In the genomic region with DNA sequence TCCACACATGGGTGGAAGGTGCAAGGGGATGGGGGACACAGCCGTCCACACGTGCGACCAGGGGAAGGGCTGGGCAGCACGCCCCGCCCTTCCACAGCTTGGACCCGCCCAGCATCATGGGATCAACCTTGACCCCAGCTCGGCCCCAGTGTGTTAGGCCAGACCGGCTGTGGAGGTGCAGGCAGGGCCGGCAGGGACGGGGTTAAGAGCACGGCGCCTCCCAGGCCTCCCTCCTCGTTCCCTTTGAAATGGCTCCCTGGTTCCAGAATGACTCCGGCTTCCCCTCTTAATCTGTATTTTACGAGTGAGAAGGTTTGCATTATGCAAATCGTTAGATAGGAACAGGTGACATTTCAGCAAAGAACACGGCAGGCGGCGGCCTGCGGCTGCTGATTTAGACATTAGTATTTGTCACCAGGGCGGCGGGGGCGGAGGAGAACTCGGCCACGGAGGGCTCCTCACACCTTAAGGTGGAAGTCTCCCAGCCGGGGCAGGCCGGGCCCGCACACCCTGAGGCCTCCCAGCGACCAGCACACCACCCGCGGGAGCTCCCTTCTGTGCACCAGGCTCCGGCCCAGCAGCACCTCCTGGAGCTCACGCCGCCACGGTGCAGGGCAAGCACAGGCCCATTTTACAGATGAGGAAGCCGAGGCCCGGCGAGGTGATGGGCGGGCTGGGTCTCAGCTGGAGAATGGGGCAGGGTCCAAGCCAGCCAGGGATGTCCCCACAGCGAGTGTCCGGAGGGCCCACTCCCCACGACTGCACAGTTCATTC, we compare ENCODE assay signal across 13 cellular contexts.
DNase-seq lines count a peak whose midpoint lies in the region; ATAC-seq lines count a peak whose summit lies in the region.
"Had no signal": no experiment of that assay in that cellular context is flagged by ENCODE, and none has a peak within 500 bp of the region (broad histone marks: within the 10 kb centered on the region; RNA-seq: fewer than 3 reads in every experiment).

No MANE protein-coding gene starts in this region.

- peak; percentile 16 for ATAC-seq in activated naive CD8-positive, alpha-beta T cell treated with anti-CD3 and anti-CD28 coated beads, Interleukin-2, amount 50 U/mL, for 24 hours
- peak; percentile 5 for ATAC-seq in stimulated activated naive CD8-positive, alpha-beta T cell treated with anti-CD3 and anti-CD28 coated beads, Interleukin-15, Interleukin-2, amounts not matched to agents 100 U/mL and 50 U/mL, for 24 hours

- H3K4me1 Mint-ChIP-seq in activated naive CD8-positive, alpha-beta T cell treated with anti-CD3 and anti-CD28 coated beads, Interleukin-2, amount 50 U/mL, for 24 hours, result no peaks in the 10 kb centered on the region
- peaks cover 3% of the 10 kb centered on the region for H3K4me1 Mint-ChIP-seq in activated naive CD8-positive, alpha-beta T cell treated with anti-CD3 and anti-CD28 coated beads for 36 hours

- peaks cover 2% of the 10 kb centered on the region for H3K27me3 Mint-ChIP-seq in activated naive CD8-positive, alpha-beta T cell treated with anti-CD3 and anti-CD28 coated beads, Interleukin-2, amount 50 U/mL, for 24 hours
- H3K27me3 Mint-ChIP-seq in activated naive CD8-positive, alpha-beta T cell treated with anti-CD3 and anti-CD28 coated beads for 36 hours, result peaks cover 7% of the 10 kb centered on the region

- no peak overlapping the region for H3K27ac Mint-ChIP-seq in activated naive CD8-positive, alpha-beta T cell treated with anti-CD3 and anti-CD28 coated beads, Interleukin-2, amount 50 U/mL, for 24 hours
- no peak overlapping the region for H3K27ac Mint-ChIP-seq in activated naive CD8-positive, alpha-beta T cell treated with anti-CD3 and anti-CD28 coated beads for 36 hours
- H3K27ac Mint-ChIP-seq: activated naive CD4-positive, alpha-beta T cell treated with anti-CD3 and anti-CD28 coated beads for 36 hours; dendritic cell treated with granulocyte-macrophage colony-stimulating factor and Interleukin-4, amounts not matched to agents 40 ng/mL and 50 ng/mL, for 4 days had no signal

- no peaks in the 10 kb centered on the region for H3K36me3 Mint-ChIP-seq in activated naive CD8-positive, alpha-beta T cell treated with anti-CD3 and anti-CD28 coated beads, Interleukin-2, amount 50 U/mL, for 24 hours (ENCODE audit: low read depth)
- no peaks in the 10 kb centered on the region for H3K36me3 Mint-ChIP-seq in activated naive CD8-positive, alpha-beta T cell treated with anti-CD3 and anti-CD28 coated beads for 36 hours

- peak; percentile 20 for DNase-seq in activated naive CD8-positive, alpha-beta T cell treated with anti-CD3 and anti-CD28 coated beads, Interleukin-2, amount 50 U/mL, for 24 hours
- DNase-seq in activated naive CD8-positive, alpha-beta T cell treated with anti-CD3 and anti-CD28 coated beads for 36 hours, result no peak
- peak; percentile 97 for DNase-seq in NCI-H526 treated with DMSO at 0.1 percent for 48 hours (lab: John Stamatoyannopoulos, UW)
- DNase-seq in left kidney (ENCODE audit: low read depth, low spot score), result peak; percentile 50
- DNase-seq in stimulated activated naive CD8-positive, alpha-beta T cell treated with anti-CD3 and anti-CD28 coated beads, Interleukin-15, Interleukin-2, amounts not matched to agents 100 U/mL and 50 U/mL, for 24 hours, result peak; percentile 20
- DNase-seq in NCI-H128 (lab: John Stamatoyannopoulos, UW; ENCODE audit: unreplicated experiment), result no peak
- no peak for DNase-seq in HCEC 1CT
- no peak for DNase-seq in effector CD8-positive, alpha-beta T cell (lab: John Stamatoyannopoulos, UW)
- DNase-seq: activated CD8-positive, alpha-beta memory T cell treated with anti-CD3 and anti-CD28 coated beads, Interleukin-2, amount 50 U/mL, for 48 hours; activated naive CD4-positive, alpha-beta T cell treated with anti-CD3 and anti-CD28 coated beads for 36 hours; body of pancreas; NCI-H2081 treated with DMSO at 0.1 percent for 48 hours had no signal

- H3K4me3 Mint-ChIP-seq in activated naive CD8-positive, alpha-beta T cell treated with anti-CD3 and anti-CD28 coated beads, Interleukin-2, amount 50 U/mL, for 24 hours, result no peak overlapping the region
- no peak overlapping the region for H3K4me3 Mint-ChIP-seq in activated naive CD8-positive, alpha-beta T cell treated with anti-CD3 and anti-CD28 coated beads for 36 hours
- H3K4me3 Mint-ChIP-seq: activated naive CD4-positive, alpha-beta T cell treated with anti-CD3 and anti-CD28 coated beads for 36 hours; dendritic cell treated with granulocyte-macrophage colony-stimulating factor and Interleukin-4, amounts not matched to agents 40 ng/mL and 50 ng/mL, for 4 days had no signal

- H3K9me3 Mint-ChIP-seq in activated naive CD8-positive, alpha-beta T cell treated with anti-CD3 and anti-CD28 coated beads, Interleukin-2, amount 50 U/mL, for 24 hours, result no peaks in the 10 kb centered on the region
- H3K9me3 Mint-ChIP-seq in activated naive CD8-positive, alpha-beta T cell treated with anti-CD3 and anti-CD28 coated beads for 36 hours, result no peaks in the 10 kb centered on the region
- H3K9me3 Mint-ChIP-seq: activated naive CD4-positive, alpha-beta T cell treated with anti-CD3 and anti-CD28 coated beads for 36 hours; dendritic cell treated with granulocyte-macrophage colony-stimulating factor and Interleukin-4, amounts not matched to agents 40 ng/mL and 50 ng/mL, for 4 days had no signal

Comparison
In these comparisons a context has a peak if more than half of its experiments do, and no peak if none do; other contexts are left out.
1. DNase-seq: peak in activated naive CD8-positive, alpha-beta T cell treated with anti-CD3 and anti-CD28 coated beads, Interleukin-2, amount 50 U/mL, for 24 hours (single experiment), NCI-H526 treated with DMSO at 0.1 percent for 48 hours (single experiment), left kidney (single experiment) and stimulated activated naive CD8-positive, alpha-beta T cell treated with anti-CD3 and anti-CD28 coated beads, Interleukin-15, Interleukin-2, amounts not matched to agents 100 U/mL and 50 U/mL, for 24 hours (single experiment); none in activated naive CD8-positive, alpha-beta T cell treated with anti-CD3 and anti-CD28 coated beads for 36 hours (single experiment), NCI-H128 (single experiment), HCEC 1CT (single experiment) and effector CD8-positive, alpha-beta T cell (single experiment).